21 cellular contexts compared by ENCODE assay signal in genomic region chr17:44322236-44322895, GRCh38. TPM values are rescaled to one million over a fixed set of nuclear protein-coding genes. Genes with fewer than 3 reads are reported as not detected.
DNase-seq lines count a peak whose midpoint lies in the region; ATAC-seq and TF ChIP-seq lines count a peak whose summit lies in the region.
"Had no signal": no experiment of that assay in that cellular context is flagged by ENCODE, and none has a peak within 500 bp of the region (broad histone marks: within the 10 kb centered on the region; RNA-seq: fewer than 3 reads in every experiment).

No MANE protein-coding gene starts in this region.

- H3K27me3 Mint-ChIP-seq in activated CD8-positive, alpha-beta T cell treated with anti-CD3 and anti-CD28 coated beads for 36 hours = peaks cover 3% of the 10 kb centered on the region
- peaks cover 3% of the 10 kb centered on the region for H3K27me3 Mint-ChIP-seq in activated CD8-positive, alpha-beta T cell treated with anti-CD3 and anti-CD28 coated beads, Interleukin-2, amount 10 ng/mL, durations not matched to agents 7 days and 5 days (ENCODE audit: low read depth)
- H3K27me3 Mint-ChIP-seq in CD8-positive, alpha-beta T cell (ENCODE audit: low read depth) = peaks cover 3% of the 10 kb centered on the region
- H3K27me3 Mint-ChIP-seq in activated T-helper 1 cell treated with anti-CD3 and anti-CD28 coated beads, Interleukin-12 subunit alpha, Interleukin-12 subunit beta, Interleukin-2, Interleukin-4 antibody, amounts not matched to agents 30 ng/mL and 10 ng/mL and 1 ng/mL, durations not matched to agents 14 hours and 24 hours and 36 hours (ENCODE audit: insufficient read depth) = no peaks in the 10 kb centered on the region
- peaks cover 2 to 6% (median 4%) of the 10 kb centered on the region in 5 donors for H3K27me3 Mint-ChIP-seq in naive thymus-derived CD8-positive, alpha-beta T cell

- CTCF ChIA-PET in activated CD8-positive, alpha-beta T cell treated with anti-CD3 and anti-CD28 coated beads for 36 hours (lab: Charles Lee) = interaction anchor here (1.1 to 4.1 kb wide), 3 partner anchors 9 to 112 kb away, joined by 3 to 21 read pairs (median 15); no protein-coding TSS in a partner anchor
- CTCF ChIA-PET in activated CD8-positive, alpha-beta T cell treated with anti-CD3 and anti-CD28 coated beads, Interleukin-2, amount 10 ng/mL, durations not matched to agents 7 days and 5 days (lab: Charles Lee) = interaction anchor here (2.3 kb wide), 1 partner anchor 112 kb away, joined by 11 read pairs; no protein-coding TSS in a partner anchor
- CTCF ChIA-PET in CD8-positive, alpha-beta T cell (lab: Charles Lee) = interaction anchor here (2.9 kb wide), 1 partner anchor 112 kb away, joined by 18 read pairs; no protein-coding TSS in a partner anchor

- H2AFZ ChIP-seq in MM.1S (ENCODE audit: low read length) = no peak overlapping the region

- intact Hi-C loops in activated CD8-positive, alpha-beta T cell treated with anti-CD3 and anti-CD28 coated beads for 36 hours (cut with micrococcal nuclease) = no loop called here
- intact Hi-C loops in CD8-positive, alpha-beta T cell (cut with DNase I, micrococcal nuclease) = no loop called here
- intact Hi-C loops in activated T-helper 1 cell treated with anti-CD3 and anti-CD28 coated beads, Interleukin-12 subunit alpha, Interleukin-12 subunit beta, Interleukin-2, Interleukin-4 antibody, amounts not matched to agents 30 ng/mL and 10 ng/mL and 1 ng/mL, durations not matched to agents 14 hours and 24 hours and 36 hours (cut with micrococcal nuclease) = loop anchor here (10.0 kb wide), 1 partner anchor 258 kb away; the partner anchor contains the start of gene LSM12
- intact Hi-C loops in upper lobe of right lung (cut with DNase I) = loop anchor here (5.0 kb wide), 1 partner anchor 105 kb away; the partner anchor contains the start of gene UBTF

- no peak overlapping the region for H3K4me2 ChIP-seq in MM.1S (ENCODE audit: low read depth, low read length)

- peaks cover 2% of the 10 kb centered on the region for H3K36me3 ChIP-seq in CD8-positive, alpha-beta T cell (ENCODE audit: insufficient read depth, low read length)
- H3K36me3 ChIP-seq in upper lobe of right lung = peaks cover 33% of the 10 kb centered on the region
- H3K36me3 ChIP-seq in MM.1S (replicated peaks; ENCODE audit: insufficient read depth, low read length) = no peaks in the 10 kb centered on the region; the same call in 1 of the 2 replicates

- H3K9me3 Mint-ChIP-seq in activated CD8-positive, alpha-beta T cell treated with anti-CD3 and anti-CD28 coated beads for 36 hours = no peaks in the 10 kb centered on the region
- H3K9me3 Mint-ChIP-seq in activated CD8-positive, alpha-beta T cell treated with anti-CD3 and anti-CD28 coated beads, Interleukin-2, amount 10 ng/mL, durations not matched to agents 7 days and 5 days (ENCODE audit: insufficient read depth) = no peaks in the 10 kb centered on the region
- no peaks in the 10 kb centered on the region for H3K9me3 Mint-ChIP-seq in CD8-positive, alpha-beta T cell
- no peaks in the 10 kb centered on the region for H3K9me3 Mint-ChIP-seq in activated T-helper 1 cell treated with anti-CD3 and anti-CD28 coated beads, Interleukin-12 subunit alpha, Interleukin-12 subunit beta, Interleukin-2, Interleukin-4 antibody, amounts not matched to agents 30 ng/mL and 10 ng/mL and 1 ng/mL, durations not matched to agents 14 hours and 24 hours and 36 hours
- no peaks in the 10 kb centered on the region for H3K9me3 Mint-ChIP-seq in naive thymus-derived CD8-positive, alpha-beta T cell

- H3K4me1 ChIP-seq in CD8-positive, alpha-beta T cell (ENCODE audit: insufficient read depth, low read length) = peaks cover 14% of the 10 kb centered on the region
- H3K4me1 ChIP-seq in upper lobe of right lung (peaks cover 17% of the 10 kb centered on the region), MM.1S (ENCODE audit: low read length) (peaks cover 3% of the 10 kb centered on the region; the same call in 1 of the 2 replicates)

- no peak for ATAC-seq in activated CD8-positive, alpha-beta T cell treated with anti-CD3 and anti-CD28 coated beads for 36 hours
- no peak for ATAC-seq in activated CD8-positive, alpha-beta T cell treated with anti-CD3 and anti-CD28 coated beads, Interleukin-2, amount 10 ng/mL, durations not matched to agents 7 days and 5 days
- no peak for ATAC-seq in CD8-positive, alpha-beta T cell
- no peak for ATAC-seq in naive thymus-derived CD8-positive, alpha-beta T cell
- no peak for ATAC-seq in upper lobe of right lung

- peaks cover 22% of the 10 kb centered on the region for H3K79me2 ChIP-seq in MM.1S (ENCODE audit: low read length)

- no peaks in the 10 kb centered on the region for H3K9me3 ChIP-seq in CD8-positive, alpha-beta T cell (ENCODE audit: low read length)
- H3K9me3 ChIP-seq in upper lobe of right lung (no peaks in the 10 kb centered on the region), MM.1S (replicated peaks; ENCODE audit: insufficient read depth, low read length) (no peaks in the 10 kb centered on the region)
- H3K9me3 ChIP-seq: adrenal gland, vagina had no signal

- no peaks in the 10 kb centered on the region for H3K9me2 ChIP-seq in MM.1S (replicated peaks; ENCODE audit: insufficient read depth, low read length)

- peak overlapping the region; percentile 35 for H3K4me3 Mint-ChIP-seq in activated CD8-positive, alpha-beta T cell treated with anti-CD3 and anti-CD28 coated beads for 36 hours
- H3K4me3 Mint-ChIP-seq in activated CD8-positive, alpha-beta T cell treated with anti-CD3 and anti-CD28 coated beads, Interleukin-2, amount 10 ng/mL, durations not matched to agents 7 days and 5 days = no peak overlapping the region
- peak overlapping the region; percentile 50 for H3K4me3 Mint-ChIP-seq in CD8-positive, alpha-beta T cell
- H3K4me3 Mint-ChIP-seq in activated T-helper 1 cell treated with anti-CD3 and anti-CD28 coated beads, Interleukin-12 subunit alpha, Interleukin-12 subunit beta, Interleukin-2, Interleukin-4 antibody, amounts not matched to agents 30 ng/mL and 10 ng/mL and 1 ng/mL, durations not matched to agents 14 hours and 24 hours and 36 hours = peak overlapping the region; percentile 53
- H3K4me3 Mint-ChIP-seq in naive thymus-derived CD8-positive, alpha-beta T cell = peak overlapping the region in 9 of 10 donors; percentile 7 to 80 (median 50)

- H3K27me3 ChIP-seq in CD8-positive, alpha-beta T cell (ENCODE audit: insufficient read depth, low read length) = no peaks in the 10 kb centered on the region
- H3K27me3 ChIP-seq in upper lobe of right lung (peaks cover 6% of the 10 kb centered on the region), MM.1S (replicated peaks; ENCODE audit: insufficient read depth, low read length) (no peaks in the 10 kb centered on the region)
- H3K27me3 ChIP-seq: adrenal gland, cardiac muscle cell, vagina had no signal

- no peak overlapping the region for H3K4me3 ChIP-seq in CD8-positive, alpha-beta T cell (ENCODE audit: low read depth, low read length)
- H3K4me3 ChIP-seq in upper lobe of right lung = no peak overlapping the region
- H3K4me3 ChIP-seq in MM.1S (ENCODE audit: low read length) = no peak overlapping the region
- H3K4me3 ChIP-seq: adrenal gland, cardiac muscle cell, lung had no signal

- H3K27ac Mint-ChIP-seq in activated CD8-positive, alpha-beta T cell treated with anti-CD3 and anti-CD28 coated beads for 36 hours = peak overlapping the region; percentile 15
- H3K27ac Mint-ChIP-seq in activated CD8-positive, alpha-beta T cell treated with anti-CD3 and anti-CD28 coated beads, Interleukin-2, amount 10 ng/mL, durations not matched to agents 7 days and 5 days = no peak overlapping the region
- no peak overlapping the region for H3K27ac Mint-ChIP-seq in CD8-positive, alpha-beta T cell
- H3K27ac Mint-ChIP-seq in activated T-helper 1 cell treated with anti-CD3 and anti-CD28 coated beads, Interleukin-12 subunit alpha, Interleukin-12 subunit beta, Interleukin-2, Interleukin-4 antibody, amounts not matched to agents 30 ng/mL and 10 ng/mL and 1 ng/mL, durations not matched to agents 14 hours and 24 hours and 36 hours = no peak overlapping the region
- peak overlapping the region in 5 of 10 donors; percentile 9 to 85 (median 69) for H3K27ac Mint-ChIP-seq in naive thymus-derived CD8-positive, alpha-beta T cell

- no peak overlapping the region for H3K9ac ChIP-seq in MM.1S (ENCODE audit: low read length)

- no peaks in the 10 kb centered on the region for H4K20me1 ChIP-seq in MM.1S (ENCODE audit: insufficient read depth, low read length)

- peaks cover 25% of the 10 kb centered on the region for H3K36me3 Mint-ChIP-seq in activated CD8-positive, alpha-beta T cell treated with anti-CD3 and anti-CD28 coated beads for 36 hours (ENCODE audit: low read depth)
- H3K36me3 Mint-ChIP-seq in activated CD8-positive, alpha-beta T cell treated with anti-CD3 and anti-CD28 coated beads, Interleukin-2, amount 10 ng/mL, durations not matched to agents 7 days and 5 days (ENCODE audit: low read depth) = peaks cover 30% of the 10 kb centered on the region
- H3K36me3 Mint-ChIP-seq in CD8-positive, alpha-beta T cell = peaks cover 37% of the 10 kb centered on the region
- peaks cover 22% of the 10 kb centered on the region for H3K36me3 Mint-ChIP-seq in activated T-helper 1 cell treated with anti-CD3 and anti-CD28 coated beads, Interleukin-12 subunit alpha, Interleukin-12 subunit beta, Interleukin-2, Interleukin-4 antibody, amounts not matched to agents 30 ng/mL and 10 ng/mL and 1 ng/mL, durations not matched to agents 14 hours and 24 hours and 36 hours (ENCODE audit: low read depth)
- peaks cover 0 to 24% (median 2%) of the 10 kb centered on the region in 3 donors for H3K36me3 Mint-ChIP-seq in naive thymus-derived CD8-positive, alpha-beta T cell

- POLR2A ChIA-PET in activated CD8-positive, alpha-beta T cell treated with anti-CD3 and anti-CD28 coated beads for 36 hours (lab: Charles Lee) = interaction anchor here (2.4 to 5.3 kb wide), 2 partner anchors 102 to 112 kb away, joined by 11 to 38 read pairs; partner anchors contain the start of gene UBTF
- POLR2A ChIA-PET in activated CD8-positive, alpha-beta T cell treated with anti-CD3 and anti-CD28 coated beads, Interleukin-2, amount 10 ng/mL, durations not matched to agents 7 days and 5 days (lab: Charles Lee) = no interaction called here
- POLR2A ChIA-PET in CD8-positive, alpha-beta T cell (lab: Charles Lee) = interaction anchor here (1.3 kb wide), 1 partner anchor 103 kb away, joined by 4 read pairs; the partner anchor contains the start of gene UBTF
- POLR2A ChIA-PET in naive thymus-derived CD8-positive, alpha-beta T cell (lab: Charles Lee) = interaction anchor here (0.5 to 14.5 kb wide), 4 partner anchors 14 to 107 kb away, joined by 3 to 445 read pairs (median 6); partner anchors contain the start of genes RUNDC3A and UBTF

- H3K27ac ChIP-seq in CD8-positive, alpha-beta T cell (ENCODE audit: low read depth, low read length) = no peak overlapping the region
- H3K27ac ChIP-seq in upper lobe of right lung (no peak overlapping the region), MM.1S (ENCODE audit: low read length) (no peak overlapping the region)
- H3K27ac ChIP-seq: adrenal gland, cardiac muscle cell, epithelial cell of prostate, vagina had no signal

- H3K4me1 Mint-ChIP-seq in activated CD8-positive, alpha-beta T cell treated with anti-CD3 and anti-CD28 coated beads for 36 hours (ENCODE audit: low read depth) = peaks cover 24% of the 10 kb centered on the region
- peaks cover 21% of the 10 kb centered on the region for H3K4me1 Mint-ChIP-seq in activated CD8-positive, alpha-beta T cell treated with anti-CD3 and anti-CD28 coated beads, Interleukin-2, amount 10 ng/mL, durations not matched to agents 7 days and 5 days (ENCODE audit: low read depth)
- H3K4me1 Mint-ChIP-seq in CD8-positive, alpha-beta T cell (ENCODE audit: low read depth) = peaks cover 26% of the 10 kb centered on the region
- H3K4me1 Mint-ChIP-seq in activated T-helper 1 cell treated with anti-CD3 and anti-CD28 coated beads, Interleukin-12 subunit alpha, Interleukin-12 subunit beta, Interleukin-2, Interleukin-4 antibody, amounts not matched to agents 30 ng/mL and 10 ng/mL and 1 ng/mL, durations not matched to agents 14 hours and 24 hours and 36 hours (ENCODE audit: low read depth) = peaks cover 12% of the 10 kb centered on the region
- H3K4me1 Mint-ChIP-seq in naive thymus-derived CD8-positive, alpha-beta T cell = peaks cover 8 to 38% (median 17%) of the 10 kb centered on the region in 4 donors

- DNase-seq in activated CD8-positive, alpha-beta T cell treated with anti-CD3 and anti-CD28 coated beads for 36 hours = no peak
- no peak for DNase-seq in activated CD8-positive, alpha-beta T cell treated with anti-CD3 and anti-CD28 coated beads, Interleukin-2, amount 10 ng/mL, durations not matched to agents 7 days and 5 days
- DNase-seq in CD8-positive, alpha-beta T cell = no peak
- DNase-seq in activated T-helper 1 cell treated with anti-CD3 and anti-CD28 coated beads, Interleukin-12 subunit alpha, Interleukin-12 subunit beta, Interleukin-2, Interleukin-4 antibody, amounts not matched to agents 30 ng/mL and 10 ng/mL and 1 ng/mL, durations not matched to agents 14 hours and 24 hours and 36 hours (ENCODE audit: low spot score) = no peak
- DNase-seq in naive thymus-derived CD8-positive, alpha-beta T cell = peak in 1 of 10 donors; percentile 50
- no peak for DNase-seq in upper lobe of right lung
- no peak for DNase-seq in HUDEP-2 (lab: John Stamatoyannopoulos, UW; ENCODE audit: unreplicated experiment in 76 of 76)
- no peak for DNase-seq in MM.1S
- DNase-seq: adrenal gland; CD4-positive, alpha-beta memory T cell; foreskin fibroblast; NCI-H1092 treated with DMSO at 0.1 percent for 48 hours; NCI-H2029 treated with DMSO at 0.1 percent for 48 hours; NCI-H446; NK-92 treated with Interleukin-12 subunit alpha and Interleukin-12 subunit beta, amount 100 ng/mL, for 24 hours had no signal

- TF ChIP-seq CTCF in activated CD8-positive, alpha-beta T cell treated with anti-CD3 and anti-CD28 coated beads for 36 hours (IDR thresholded peaks at IDR 0.05) = no peak
- no peak for TF ChIP-seq CTCF in CD8-positive, alpha-beta T cell (IDR thresholded peaks at IDR 0.05)
- TF ChIP-seq CTCF in upper lobe of right lung (IDR thresholded peaks at IDR 0.05) (no peak), MM.1S (IDR thresholded peaks at IDR 0.05; ENCODE audit: low read length) (no peak)

- peaks cover 23% of the 10 kb centered on the region for H3F3A ChIP-seq in MM.1S (ENCODE audit: insufficient read depth, low read length)

RNA-seq across cellular contexts. Expression of gene SLC25A39, which starts 2.3 kb away (rescaled TPM):
- 100 to 1,000 TPM; 149 to 153 TPM for total RNA-seq in activated CD8-positive, alpha-beta T cell treated with anti-CD3 and anti-CD28 coated beads for 36 hours
- 100 to 1,000 TPM; 140 to 141 TPM for total RNA-seq in activated CD8-positive, alpha-beta T cell treated with anti-CD3 and anti-CD28 coated beads, Interleukin-2, amount 10 ng/mL, durations not matched to agents 7 days and 5 days
- total RNA-seq in CD8-positive, alpha-beta T cell = 10 to 100 TPM; 73.1 to 77.7 TPM
- 169 and 180 TPM in 2 replicates for total RNA-seq in activated T-helper 1 cell treated with anti-CD3 and anti-CD28 coated beads, Interleukin-12 subunit alpha, Interleukin-12 subunit beta, Interleukin-2, Interleukin-4 antibody, amounts not matched to agents 30 ng/mL and 10 ng/mL and 1 ng/mL, durations not matched to agents 14 hours and 24 hours and 36 hours
- total RNA-seq in naive thymus-derived CD8-positive, alpha-beta T cell = 10 to 100 TPM; 94.9 to 98.8 TPM
- polyA plus RNA-seq in naive thymus-derived CD8-positive, alpha-beta T cell = 100 to 1,000 TPM; 133 to 176 (median 162) TPM
- 76.8 TPM for total RNA-seq in upper lobe of right lung

RNA-seq across cellular contexts. Expression of gene RUNDC3A, which starts 14.0 kb away (rescaled TPM):
- under 1 TPM in 1 of 2 experiments, not detected in 1; 0.22 TPM for total RNA-seq in activated CD8-positive, alpha-beta T cell treated with anti-CD3 and anti-CD28 coated beads for 36 hours
- under 1 TPM in 1 of 2 experiments, not detected in 1; 0.18 TPM for total RNA-seq in activated CD8-positive, alpha-beta T cell treated with anti-CD3 and anti-CD28 coated beads, Interleukin-2, amount 10 ng/mL, durations not matched to agents 7 days and 5 days
- total RNA-seq in CD8-positive, alpha-beta T cell = under 1 TPM in 1 of 2 experiments, not detected in 1; 0.19 TPM
- 0.13 and 0.22 TPM in 2 replicates for total RNA-seq in activated T-helper 1 cell treated with anti-CD3 and anti-CD28 coated beads, Interleukin-12 subunit alpha, Interleukin-12 subunit beta, Interleukin-2, Interleukin-4 antibody, amounts not matched to agents 30 ng/mL and 10 ng/mL and 1 ng/mL, durations not matched to agents 14 hours and 24 hours and 36 hours
- total RNA-seq in naive thymus-derived CD8-positive, alpha-beta T cell = not detected
- not detected for polyA plus RNA-seq in naive thymus-derived CD8-positive, alpha-beta T cell
- 0.32 TPM for total RNA-seq in upper lobe of right lung

RNA-seq across cellular contexts. Expression of gene GRN, which starts 22.7 kb away (rescaled TPM):
- 10 to 100 TPM; 34.8 to 35.5 TPM for total RNA-seq in activated CD8-positive, alpha-beta T cell treated with anti-CD3 and anti-CD28 coated beads for 36 hours
- 10 to 100 TPM; 45.6 to 46.7 TPM for total RNA-seq in activated CD8-positive, alpha-beta T cell treated with anti-CD3 and anti-CD28 coated beads, Interleukin-2, amount 10 ng/mL, durations not matched to agents 7 days and 5 days
- 10 to 100 TPM in 1 of 2 experiments, 1 to 10 TPM in 1; 8.5 to 13.2 TPM for total RNA-seq in CD8-positive, alpha-beta T cell
- 32.7 and 42.9 TPM in 2 replicates for total RNA-seq in activated T-helper 1 cell treated with anti-CD3 and anti-CD28 coated beads, Interleukin-12 subunit alpha, Interleukin-12 subunit beta, Interleukin-2, Interleukin-4 antibody, amounts not matched to agents 30 ng/mL and 10 ng/mL and 1 ng/mL, durations not matched to agents 14 hours and 24 hours and 36 hours
- 10 to 100 TPM; 27.5 to 33.5 TPM for total RNA-seq in naive thymus-derived CD8-positive, alpha-beta T cell
- 10 to 100 TPM; 24.8 to 43.7 (median 41.6) TPM for polyA plus RNA-seq in naive thymus-derived CD8-positive, alpha-beta T cell
- 722 TPM for total RNA-seq in upper lobe of right lung

RNA-seq across cellular contexts. Expression of gene FAM171A2, which starts 41.3 kb away (rescaled TPM):
- under 1 TPM; 0.43 to 0.78 TPM for total RNA-seq in activated CD8-positive, alpha-beta T cell treated with anti-CD3 and anti-CD28 coated beads for 36 hours
- total RNA-seq in activated CD8-positive, alpha-beta T cell treated with anti-CD3 and anti-CD28 coated beads, Interleukin-2, amount 10 ng/mL, durations not matched to agents 7 days and 5 days = under 1 TPM; 0.37 to 0.45 TPM
- total RNA-seq in CD8-positive, alpha-beta T cell = under 1 TPM; 0.24 to 0.44 TPM
- total RNA-seq in activated T-helper 1 cell treated with anti-CD3 and anti-CD28 coated beads, Interleukin-12 subunit alpha, Interleukin-12 subunit beta, Interleukin-2, Interleukin-4 antibody, amounts not matched to agents 30 ng/mL and 10 ng/mL and 1 ng/mL, durations not matched to agents 14 hours and 24 hours and 36 hours = 0.10 and 0.29 TPM in 2 replicates
- total RNA-seq in naive thymus-derived CD8-positive, alpha-beta T cell = 1 to 10 TPM; 1.3 to 1.5 TPM
- polyA plus RNA-seq in naive thymus-derived CD8-positive, alpha-beta T cell = under 1 TPM; 0.08 to 0.33 (median 0.10) TPM
- 1.8 TPM for total RNA-seq in upper lobe of right lung

RNA-seq across cellular contexts. Expression of gene SLC4A1, which starts 54.4 kb away (rescaled TPM):
- not detected for total RNA-seq in activated CD8-positive, alpha-beta T cell treated with anti-CD3 and anti-CD28 coated beads for 36 hours
- total RNA-seq in activated CD8-positive, alpha-beta T cell treated with anti-CD3 and anti-CD28 coated beads, Interleukin-2, amount 10 ng/mL, durations not matched to agents 7 days and 5 days = not detected
- not detected for total RNA-seq in CD8-positive, alpha-beta T cell
- not detected in 2 replicates for total RNA-seq in activated T-helper 1 cell treated with anti-CD3 and anti-CD28 coated beads, Interleukin-12 subunit alpha, Interleukin-12 subunit beta, Interleukin-2, Interleukin-4 antibody, amounts not matched to agents 30 ng/mL and 10 ng/mL and 1 ng/mL, durations not matched to agents 14 hours and 24 hours and 36 hours
- total RNA-seq in naive thymus-derived CD8-positive, alpha-beta T cell = not detected
- not detected for polyA plus RNA-seq in naive thymus-derived CD8-positive, alpha-beta T cell
- total RNA-seq in upper lobe of right lung = 0.43 TPM
- total RNA-seq: cardiac muscle cell; CD4-positive, alpha-beta memory T cell; dermis microvascular lymphatic vessel endothelial cell; pulmonary artery endothelial cell; vagina had no signal
- polyA plus RNA-seq: cardiac muscle cell; CD4-positive, alpha-beta memory T cell had no signal

Comparison
In these comparisons a context has a peak if more than half of its experiments do, and no peak if none do; other contexts are left out.
1. RNA of gene GRN, which starts 22.7 kb away (total RNA-seq): 722 TPM in upper lobe of right lung (single experiment); 45.6 to 46.7 TPM in activated CD8-positive, alpha-beta T cell treated with anti-CD3 and anti-CD28 coated beads, Interleukin-2, amount 10 ng/mL, durations not matched to agents 7 days and 5 days, 32.7 to 42.9 TPM in activated T-helper 1 cell treated with anti-CD3 and anti-CD28 coated beads, Interleukin-12 subunit alpha, Interleukin-12 subunit beta, Interleukin-2, Interleukin-4 antibody, amounts not matched to agents 30 ng/mL and 10 ng/mL and 1 ng/mL, durations not matched to agents 14 hours and 24 hours and 36 hours, 34.8 to 35.5 TPM in activated CD8-positive, alpha-beta T cell treated with anti-CD3 and anti-CD28 coated beads for 36 hours, 27.5 to 33.5 TPM in naive thymus-derived CD8-positive, alpha-beta T cell and 8.5 to 13.2 TPM in CD8-positive, alpha-beta T cell; every median in the first group is over 10 times any median in the second.
2. intact Hi-C loops: an anchor here in activated T-helper 1 cell treated with anti-CD3 and anti-CD28 coated beads, Interleukin-12 subunit alpha, Interleukin-12 subunit beta, Interleukin-2, Interleukin-4 antibody, amounts not matched to agents 30 ng/mL and 10 ng/mL and 1 ng/mL, durations not matched to agents 14 hours and 24 hours and 36 hours (10.0 kb wide) and upper lobe of right lung (5.0 kb wide); none called in activated CD8-positive, alpha-beta T cell treated with anti-CD3 and anti-CD28 coated beads for 36 hours and CD8-positive, alpha-beta T cell.